In the genomic region with DNA sequence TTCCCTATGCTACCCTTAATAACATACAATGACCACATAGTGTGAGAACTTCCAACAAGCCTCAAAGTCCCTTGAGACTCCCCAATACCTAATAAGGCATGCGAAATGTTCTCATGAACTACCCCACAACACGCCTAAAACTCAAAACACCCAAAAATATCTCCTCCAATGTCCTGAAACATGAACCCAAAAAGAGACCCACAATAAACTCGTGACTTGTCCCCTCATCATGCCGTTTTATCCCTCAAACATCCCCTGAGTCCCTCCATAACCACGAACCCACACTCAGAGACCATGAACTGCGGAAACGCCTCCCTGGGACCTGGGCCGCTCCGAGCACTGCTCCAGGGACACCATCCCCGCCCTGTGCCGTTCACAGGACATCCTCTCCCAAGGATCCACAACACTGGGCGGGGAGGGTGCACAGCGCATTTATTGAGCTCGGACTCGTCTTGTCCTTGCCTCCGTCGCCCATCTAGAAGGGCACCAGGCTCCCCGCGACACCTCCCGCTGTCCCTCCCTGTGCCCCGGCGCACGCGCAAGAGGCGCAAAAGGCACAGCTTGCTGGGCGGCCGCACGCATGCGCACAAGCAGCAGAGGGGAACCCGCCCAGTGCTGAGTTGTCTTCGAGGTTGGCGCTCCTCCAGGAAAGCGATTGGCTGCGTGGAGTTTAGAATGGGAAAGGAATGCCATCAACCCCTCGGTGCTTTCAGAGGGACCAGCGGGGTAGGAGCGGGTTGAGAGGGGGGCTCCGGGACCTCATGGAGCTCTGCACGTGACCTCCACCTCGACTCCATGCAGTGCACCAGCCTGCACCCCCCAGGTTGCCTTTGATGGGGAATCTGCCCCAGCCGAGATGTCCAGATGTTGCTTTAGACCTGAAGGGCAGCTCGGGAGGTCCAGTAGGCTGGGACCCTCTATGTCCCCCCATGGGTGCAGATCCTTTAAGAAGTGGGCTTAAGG, we compare ENCODE assay signal across 8 cellular contexts. TPM values are rescaled to one million over a fixed set of nuclear protein-coding genes. Genes with fewer than 3 reads are reported as not detected.
DNase-seq lines count a peak whose midpoint lies in the region; ATAC-seq and TF ChIP-seq lines count a peak whose summit lies in the region.

No MANE protein-coding gene starts in this region.

- H3K4me2 ChIP-seq in H9 (ENCODE audit: insufficient read depth, insufficient read length, low read length), result no peak overlapping the region

- no peak overlapping the region; a peak in 1 of 5 replicates for H3K4me3 Mint-ChIP-seq in H9

- no peak overlapping the region for H3K23ac ChIP-seq in H9 (ENCODE audit: insufficient read length, low read depth, low read length)

- peaks cover 7% of the 10 kb centered on the region for H3K27me3 Mint-ChIP-seq in H9 (ENCODE audit: low read depth)

- H4K8ac ChIP-seq in H9 (replicated peaks; ENCODE audit: insufficient read length, low read depth, low read length), result no peak overlapping the region

- H3K27ac ChIP-seq in H9 (ENCODE audit: insufficient read length, low read depth, low read length), result no peak overlapping the region
- H3K27ac ChIP-seq in liver (ENCODE audit: low read depth in 1 of 2, low read length in 2 of 2), result peak overlapping the region; percentile 83 to 86

- no peak overlapping the region for H2BK120ac ChIP-seq in H9 (ENCODE audit: low read depth, low read length, poor library complexity, severe bottlenecking)

- H3K27me3 ChIP-seq in H9 (ENCODE audit: insufficient read depth, low read length) (no peaks in the 10 kb centered on the region), liver (ENCODE audit: control insufficient read depth in 4 of 4, insufficient read depth in 4 of 4, low read length in 3 of 4) (no peaks in the 10 kb centered on the region)

- H2AFZ ChIP-seq in H9 (ENCODE audit: low read length), result no peak overlapping the region

- H3K79me2 ChIP-seq in H9 (ENCODE audit: insufficient read depth, low read length), result no peaks in the 10 kb centered on the region

- no peak overlapping the region for H2BK12ac ChIP-seq in H9 (ENCODE audit: insufficient read length, low read depth, low read length)

- H3K56ac ChIP-seq in H9 (ENCODE audit: insufficient read length, low read depth, low read length), result no peak overlapping the region

- no peak overlapping the region; a peak in 3 of 7 replicates for H3K27ac Mint-ChIP-seq in H9

- no peak overlapping the region for H4K91ac ChIP-seq in H9 (ENCODE audit: insufficient read length, low read depth, low read length)

- peaks cover 26 to 29% of the 10 kb centered on the region in 2 experiments for H3K4me1 Mint-ChIP-seq in H9

- H3K4me1 ChIP-seq in H9 (ENCODE audit: insufficient read depth, low read length) (no peaks in the 10 kb centered on the region; the same call in 1 of the 2 replicates), liver (ENCODE audit: control insufficient read depth in 4 of 4, insufficient read depth in 4 of 4, low read length in 3 of 4) (peaks cover 4 to 18% (median 13%) of the 10 kb centered on the region in 4 donors)

- H3K4me3 ChIP-seq in choroid plexus epithelial cell (ENCODE audit: low read depth, low read length) (peak overlapping the region; percentile 83), liver (ENCODE audit: low read depth in 1 of 3, low read length in 3 of 3) (peak overlapping the region; percentile 56 to 93 (median 60))

- H4K5ac ChIP-seq in H9 (ENCODE audit: insufficient read length, low read depth, low read length), result no peak overlapping the region

- H2BK20ac ChIP-seq in H9 (ENCODE audit: low read depth, low read length, poor library complexity, severe bottlenecking), result no peak overlapping the region

- H3K9me3 ChIP-seq in H9 (ENCODE audit: control insufficient read depth, low read depth, low read length) (no peaks in the 10 kb centered on the region), liver (ENCODE audit: control insufficient read depth in 4 of 4, low read length in 3 of 4) (no peaks in the 10 kb centered on the region)

- TF ChIP-seq RAD21 in liver (IDR thresholded peaks at IDR 0.05), result no peak

- no peaks in the 10 kb centered on the region for H3K79me1 ChIP-seq in H9 (ENCODE audit: insufficient read depth, low read depth, low read length, poor library complexity, severe bottlenecking)

- H3K9me3 Mint-ChIP-seq in H9, result no peaks in the 10 kb centered on the region

- no peaks in the 10 kb centered on the region for H3K23me2 ChIP-seq in H9 (ENCODE audit: insufficient read length, low read depth, low read length, poor library complexity, severe bottlenecking)

- H2BK15ac ChIP-seq in H9 (ENCODE audit: low read depth, low read length), result no peak overlapping the region

- H2AK5ac ChIP-seq in H9 (ENCODE audit: insufficient read length, low read length), result no peak overlapping the region

- no peaks in the 10 kb centered on the region for H3K36me3 ChIP-seq in liver (ENCODE audit: control insufficient read depth in 4 of 4, insufficient read depth in 3 of 4, low read depth in 1 of 4, low read length in 3 of 4)

- H2BK5ac ChIP-seq in H9 (ENCODE audit: insufficient read length, low read length), result no peak overlapping the region

- no peak overlapping the region for H3K18ac ChIP-seq in H9 (ENCODE audit: insufficient read length, low read depth, low read length)

- DNase-seq in DMS53 (lab: John Stamatoyannopoulos, UW) (peak; percentile 96), H9 (peak; percentile 58), NCI-H2227 (lab: John Stamatoyannopoulos, UW; ENCODE audit: unreplicated experiment) (peak; percentile 100), choroid plexus epithelial cell (ENCODE audit: low read depth) (peak; percentile 92)
- peak; percentile 85 to 89 for DNase-seq in activated CD4-positive, alpha-beta T cell treated with anti-CD3 and anti-CD28 coated beads for 4 hours
- DNase-seq in stimulated activated CD4-positive, alpha-beta T cell treated with anti-CD3 and anti-CD28 coated beads, Interleukin-4, amount 100 ng/mL, for 4 hours, result peak; percentile 86 to 87

- H3K36me3 Mint-ChIP-seq in H9 (ENCODE audit: insufficient read depth in 1 of 3, low read depth in 3 of 3), result no peaks in the 10 kb centered on the region

- no peak overlapping the region for H3K4ac ChIP-seq in H9 (ENCODE audit: low read depth, low read length)

- H3K9ac ChIP-seq in H9 (ENCODE audit: extremely low read depth, insufficient read length, low read length) (no peak overlapping the region), liver (ENCODE audit: low read depth in 1 of 2, low read length in 2 of 2) (peak overlapping the region; percentile 61 to 90)

- no peak overlapping the region for H3T11ph ChIP-seq in H9 (ENCODE audit: low read length)

- WGBS in H9 (ENCODE audit: extremely low coverage, insufficient read length, low lambda C conversion rate), result 100% methylated on average over 1 of the region's 42 CpGs
- WGBS in liver, result 12% methylated on average over 42 of the region's 42 CpGs

- TF ChIP-seq CTCF in H9 (conservative IDR thresholded peaks at IDR 0.05), result no peak
- TF ChIP-seq CTCF in choroid plexus epithelial cell (conservative IDR thresholded peaks at IDR 0.05; ENCODE audit: low read depth, low read length), result no peak
- TF ChIP-seq CTCF in liver (IDR thresholded peaks at IDR 0.05; ENCODE audit: low read depth, low read length, missing input control), result no peak

- no peak overlapping the region for H3K14ac ChIP-seq in H9 (ENCODE audit: insufficient read depth, low read length)

- H4K20me1 ChIP-seq in H9 (ENCODE audit: control insufficient read depth, insufficient read depth, insufficient read length), result no peaks in the 10 kb centered on the region

- ATAC-seq in HG03354 (IDR thresholded peaks at IDR 0.05; ENCODE audit: poor library complexity, severe bottlenecking, unreplicated experiment), result no peak

TF ChIP-seq in liver, 16 proteins besides CTCF, POLR2A, EP300 and RAD21:
- TF ChIP-seq YY1 (IDR thresholded peaks at IDR 0.05) (peak; percentile 64), FOXA1 (IDR thresholded peaks at IDR 0.05) (no peak), GABPA (IDR thresholded peaks at IDR 0.05 in 1 of 2, conservative IDR thresholded peaks at IDR 0.05 in 1 of 2) (no peak), REST (IDR thresholded peaks at IDR 0.05) (peak; percentile 35)

RNA-seq across cellular contexts. Expression of gene FXYD3, which starts 8.8 kb away (rescaled TPM):
- total RNA-seq in H9 (2021), result 1.5 TPM in 2 replicates
- total RNA-seq in liver, result not detected
- under 1 TPM; 0.32 to 0.45 TPM for polyA plus RNA-seq in liver

RNA-seq across cellular contexts. Expression of gene LGI4, which starts 10.5 kb away (rescaled TPM):
- total RNA-seq in H9 (2021) (2.6 and 3.2 TPM in 2 replicates), liver (1 to 10 TPM; 1.1 to 1.2 TPM)
- polyA plus RNA-seq in liver, result 1 to 10 TPM in 1 of 2 donors, under 1 TPM in 1; 0.18 to 1.5 TPM

RNA-seq across cellular contexts. Expression of gene FXYD1, which starts 14.2 kb away (rescaled TPM):
- 6.8 and 7.7 TPM in 2 replicates for total RNA-seq in H9 (2021)
- 10 to 100 TPM; 18.7 to 20.3 TPM for total RNA-seq in liver
- polyA plus RNA-seq in liver, result 100 to 1,000 TPM; 123 to 146 TPM

RNA-seq across cellular contexts. Expression of gene FXYD7, which starts 18.7 kb away (rescaled TPM):
- total RNA-seq in H9 (2021) (8.2 and 9.0 TPM in 2 replicates), liver (under 1 TPM in 1 of 2 donors, not detected in 1; 0.08 TPM)
- polyA plus RNA-seq in liver, result under 1 TPM in 1 of 2 donors, not detected in 1; 0.09 TPM

RNA-seq across cellular contexts. Expression of gene FXYD5, which starts 30.2 kb away (rescaled TPM):
- 83.7 and 100 TPM in 2 replicates for total RNA-seq in H9 (2021)
- total RNA-seq in liver, result 1 to 10 TPM; 2.2 to 2.8 TPM
- 10 to 100 TPM; 11.8 to 22.0 TPM for polyA plus RNA-seq in liver
